In genomic region chr3:152270145-152270870, GRCh38 we compare ENCODE assay signal across 8 cellular contexts. TPM values are rescaled to one million over a fixed set of nuclear protein-coding genes. Genes with fewer than 3 reads are reported as not detected.
A peak's percentile ranks its signal among the peaks of the same experiment; 100 is the strongest.
DNase-seq lines count a peak whose midpoint lies in the region; ATAC-seq and TF ChIP-seq lines count a peak whose summit lies in the region.

No MANE protein-coding gene starts in this region.

- no peak for TF ChIP-seq EP300 in gastroesophageal sphincter (IDR thresholded peaks at IDR 0.05)

- no peaks in the 10 kb centered on the region for H3K9me3 ChIP-seq in gastroesophageal sphincter

- H3K9ac ChIP-seq in rectal smooth muscle tissue (ENCODE audit: low read length) = peak overlapping the region; percentile 89

- DNase-seq in AG10803 (ENCODE audit: low read depth) (no peak), HL-60 (ENCODE audit: low read depth in 1 of 2, low spot score in 1 of 2) (no peak)

- H3K27ac ChIP-seq in HL-60 (replicated peaks) = peak overlapping the region; percentile 97
- H3K27ac ChIP-seq in gastroesophageal sphincter = peak overlapping the region; percentile 91 to 99 (median 98)
- H3K27ac ChIP-seq in rectal smooth muscle tissue (ENCODE audit: low read depth, low read length) = peak overlapping the region; percentile 99

- no peaks in the 10 kb centered on the region for H3K27me3 ChIP-seq in HL-60 (ENCODE audit: insufficient read depth, poor library complexity, severe bottlenecking)
- H3K27me3 ChIP-seq in gastroesophageal sphincter = no peaks in the 10 kb centered on the region
- H3K27me3 ChIP-seq in rectal smooth muscle tissue (ENCODE audit: control insufficient read depth, insufficient read depth, low read length) = no peaks in the 10 kb centered on the region

- H3K4me3 ChIP-seq in AG10803 (ENCODE audit: low read length) (peak overlapping the region; percentile 60), HL-60 (replicated peaks; ENCODE audit: insufficient read depth, low read length) (peak overlapping the region; percentile 74), WI38 (ENCODE audit: low read depth, low read length) (peak overlapping the region; percentile 88), gastroesophageal sphincter (peak overlapping the region; percentile 59 to 88), rectal smooth muscle tissue (ENCODE audit: low read length) (peak overlapping the region; percentile 89)

- H3K4me1 ChIP-seq in gastroesophageal sphincter (peaks cover 10 to 66% (median 11%) of the 10 kb centered on the region in 3 donors), rectal smooth muscle tissue (ENCODE audit: control insufficient read depth, insufficient read depth, low read length) (peaks cover 24% of the 10 kb centered on the region)

- peak in 1 of 2 donors; percentile 50 for TF ChIP-seq POLR2A in gastroesophageal sphincter (IDR thresholded peaks at IDR 0.05)

- TF ChIP-seq CTCF in AG10803 (conservative IDR thresholded peaks at IDR 0.05; ENCODE audit: low read length) = no peak
- no peak for TF ChIP-seq CTCF in HL-60 (IDR thresholded peaks at IDR 0.05; ENCODE audit: insufficient read depth, low read length)
- no peak for TF ChIP-seq CTCF in WI38 (IDR thresholded peaks at IDR 0.05; ENCODE audit: low read depth, low read length)
- peak in 1 of 4 experiments; percentile 8 for TF ChIP-seq CTCF in gastroesophageal sphincter (IDR thresholded peaks at IDR 0.05)

- H3K36me3 ChIP-seq in gastroesophageal sphincter = no peaks in the 10 kb centered on the region
- H3K36me3 ChIP-seq in rectal smooth muscle tissue (ENCODE audit: control insufficient read depth, insufficient read depth, low read length) = no peaks in the 10 kb centered on the region

- WGBS in gastroesophageal sphincter (ENCODE audit: low coverage in 1 of 2), 2 donors = 0% methylated on average over 5 to 9 of the region's 9 CpGs

- ATAC-seq in gastroesophageal sphincter (no peak), HG03108 (IDR thresholded peaks at IDR 0.05; ENCODE audit: unreplicated experiment) (no peak), GM18517 (IDR thresholded peaks at IDR 0.05; ENCODE audit: unreplicated experiment) (no peak), GM19324 (IDR thresholded peaks at IDR 0.05; ENCODE audit: low FRiP score, unreplicated experiment) (no peak)

RNA-seq across cellular contexts. Expression of gene MBNL1, which starts 1.6 kb away (rescaled TPM):
- total RNA-seq in gastroesophageal sphincter = 100 to 1,000 TPM; 623 to 745 (median 684) TPM
